ENCODE assay signal across 2 cellular contexts in the genomic region with DNA sequence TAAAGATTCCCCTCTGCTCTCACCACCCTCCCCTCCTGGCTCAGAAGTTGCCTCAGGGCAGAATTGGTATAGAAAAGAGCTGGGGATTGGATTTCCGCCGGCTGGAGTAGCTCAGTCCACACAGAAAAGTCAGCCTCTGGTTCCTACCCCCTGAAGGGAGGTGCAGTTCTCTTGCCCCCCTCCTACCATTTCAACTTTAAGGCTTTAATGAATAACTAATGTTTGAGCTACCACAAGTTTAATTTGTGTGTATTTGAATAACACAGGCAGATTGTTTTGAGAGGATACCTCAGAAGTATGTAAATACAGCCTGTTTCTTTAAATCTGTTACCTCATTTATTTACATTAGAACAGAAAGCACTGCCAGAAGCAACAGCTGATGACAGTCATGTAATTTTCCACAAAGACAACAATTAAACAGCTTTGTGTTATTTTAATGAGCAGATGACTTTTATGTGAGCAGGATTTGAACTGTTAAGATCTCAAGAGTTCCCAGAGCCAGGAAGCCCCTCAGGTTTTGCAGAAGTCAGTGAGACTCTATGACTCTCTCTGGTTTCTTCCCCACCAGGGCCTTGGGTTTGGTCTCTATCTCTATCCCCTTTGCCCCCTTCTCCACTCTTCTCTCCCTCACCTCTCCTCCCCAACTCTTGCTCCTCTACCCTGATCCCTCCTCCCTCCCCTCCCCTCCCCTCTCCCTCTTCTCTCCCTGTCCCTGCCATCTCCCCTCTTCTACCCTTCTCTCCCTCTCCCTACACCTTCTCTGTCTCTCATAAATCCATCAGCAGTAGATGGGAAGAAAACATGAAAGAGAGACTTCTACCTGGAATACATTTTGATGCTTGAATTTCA.
A peak's percentile ranks its signal among the peaks of the same experiment; 100 is the strongest.
TF ChIP-seq lines count a peak whose summit lies in the region.

No MANE protein-coding gene starts in this region.

TF ChIP-seq in K562, 482 proteins besides CTCF, POLR2A, EP300 and RAD21 (continued from another document and continues in another):
- TF ChIP-seq THAP7 (CRISPR knock-in tag; IDR thresholded peaks at IDR 0.05) (no peak), ZNF318 (IDR thresholded peaks at IDR 0.05; ENCODE audit: borderline replicate concordance in 1 of 2, low read depth in 1 of 2) (peak in 1 of 2 experiments; percentile 76; a peak in 1 of 4 replicates), ZNF184 (CRISPR knock-in tag; IDR thresholded peaks at IDR 0.05) (no peak), TGIF2 (CRISPR knock-in tag; IDR thresholded peaks at IDR 0.05) (no peak), ZNF57 (CRISPR knock-in tag; IDR thresholded peaks at IDR 0.05) (no peak), CAMTA2 (CRISPR knock-in tag; conservative IDR thresholded peaks at IDR 0.05) (no peak), POLR2B (IDR thresholded peaks at IDR 0.05; ENCODE audit: low read depth, partially characterized antibody) (no peak)
- TF ChIP-seq, protein P1, sequence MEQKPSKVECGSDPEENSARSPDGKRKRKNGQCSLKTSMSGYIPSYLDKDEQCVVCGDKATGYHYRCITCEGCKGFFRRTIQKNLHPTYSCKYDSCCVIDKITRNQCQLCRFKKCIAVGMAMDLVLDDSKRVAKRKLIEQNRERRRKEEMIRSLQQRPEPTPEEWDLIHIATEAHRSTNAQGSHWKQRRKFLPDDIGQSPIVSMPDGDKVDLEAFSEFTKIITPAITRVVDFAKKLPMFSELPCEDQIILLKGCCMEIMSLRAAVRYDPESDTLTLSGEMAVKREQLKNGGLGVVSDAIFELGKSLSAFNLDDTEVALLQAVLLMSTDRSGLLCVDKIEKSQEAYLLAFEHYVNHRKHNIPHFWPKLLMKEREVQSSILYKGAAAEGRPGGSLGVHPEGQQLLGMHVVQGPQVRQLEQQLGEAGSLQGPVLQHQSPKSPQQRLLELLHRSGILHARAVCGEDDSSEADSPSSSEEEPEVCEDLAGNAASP (IDR thresholded peaks at IDR 0.05), result no peak
- TF ChIP-seq, protein P2, sequence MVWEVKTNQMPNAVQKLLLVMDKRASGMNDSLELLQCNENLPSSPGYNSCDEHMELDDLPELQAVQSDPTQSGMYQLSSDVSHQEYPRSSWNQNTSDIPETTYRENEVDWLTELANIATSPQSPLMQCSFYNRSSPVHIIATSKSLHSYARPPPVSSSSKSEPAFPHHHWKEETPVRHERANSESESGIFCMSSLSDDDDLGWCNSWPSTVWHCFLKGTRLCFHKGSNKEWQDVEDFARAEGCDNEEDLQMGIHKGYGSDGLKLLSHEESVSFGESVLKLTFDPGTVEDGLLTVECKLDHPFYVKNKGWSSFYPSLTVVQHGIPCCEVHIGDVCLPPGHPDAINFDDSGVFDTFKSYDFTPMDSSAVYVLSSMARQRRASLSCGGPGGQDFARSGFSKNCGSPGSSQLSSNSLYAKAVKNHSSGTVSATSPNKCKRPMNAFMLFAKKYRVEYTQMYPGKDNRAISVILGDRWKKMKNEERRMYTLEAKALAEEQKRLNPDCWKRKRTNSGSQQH (CRISPR knock-in tag; IDR thresholded peaks at IDR 0.05), result peak; percentile 80

TF ChIP-seq in HepG2, 621 proteins besides CTCF, POLR2A, EP300 and RAD21 (continued from another document and continues in another):
- no peak for TF ChIP-seq GRHL1 (CRISPR knock-in tag; conservative IDR thresholded peaks at IDR 0.05)
- no peak for TF ChIP-seq ZNF318 (CRISPR knock-in tag; IDR thresholded peaks at IDR 0.05)
- no peak for TF ChIP-seq FOXP1 (IDR thresholded peaks at IDR 0.05)
- peak; percentile 84 for TF ChIP-seq FOXP1 (CRISPR knock-in tag; IDR thresholded peaks at IDR 0.05)
- no peak for TF ChIP-seq ATM (IDR thresholded peaks at IDR 0.05; ENCODE audit: borderline replicate concordance)
- TF ChIP-seq, protein P3, sequence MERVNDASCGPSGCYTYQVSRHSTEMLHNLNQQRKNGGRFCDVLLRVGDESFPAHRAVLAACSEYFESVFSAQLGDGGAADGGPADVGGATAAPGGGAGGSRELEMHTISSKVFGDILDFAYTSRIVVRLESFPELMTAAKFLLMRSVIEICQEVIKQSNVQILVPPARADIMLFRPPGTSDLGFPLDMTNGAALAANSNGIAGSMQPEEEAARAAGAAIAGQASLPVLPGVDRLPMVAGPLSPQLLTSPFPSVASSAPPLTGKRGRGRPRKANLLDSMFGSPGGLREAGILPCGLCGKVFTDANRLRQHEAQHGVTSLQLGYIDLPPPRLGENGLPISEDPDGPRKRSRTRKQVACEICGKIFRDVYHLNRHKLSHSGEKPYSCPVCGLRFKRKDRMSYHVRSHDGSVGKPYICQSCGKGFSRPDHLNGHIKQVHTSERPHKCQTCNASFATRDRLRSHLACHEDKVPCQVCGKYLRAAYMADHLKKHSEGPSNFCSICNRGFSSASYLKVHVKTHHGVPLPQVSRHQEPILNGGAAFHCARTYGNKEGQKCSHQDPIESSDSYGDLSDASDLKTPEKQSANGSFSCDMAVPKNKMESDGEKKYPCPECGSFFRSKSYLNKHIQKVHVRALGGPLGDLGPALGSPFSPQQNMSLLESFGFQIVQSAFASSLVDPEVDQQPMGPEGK (CRISPR knock-in tag; IDR thresholded peaks at IDR 0.05), result peak; percentile 93
- no peak for TF ChIP-seq MAFF (IDR thresholded peaks at IDR 0.05; ENCODE audit: low read depth, low read length)
- TF ChIP-seq RARG (CRISPR knock-in tag; IDR thresholded peaks at IDR 0.05; ENCODE audit: low read depth), result no peak
- TF ChIP-seq MAZ (IDR thresholded peaks at IDR 0.05; ENCODE audit: borderline replicate concordance, low read depth, low read length), result no peak
- no peak for TF ChIP-seq MAZ (CRISPR knock-in tag; IDR thresholded peaks at IDR 0.05; ENCODE audit: low read depth)
- 0 out of 2 replicates have a peak, but pooled peaks have one; percentile 49 for TF ChIP-seq PRDM10 (CRISPR knock-in tag; IDR thresholded peaks at IDR 0.05; ENCODE audit: low read depth)
- TF ChIP-seq SMC3 (IDR thresholded peaks at IDR 0.05; ENCODE audit: low read length), result no peak
- TF ChIP-seq SP140L (CRISPR knock-in tag; IDR thresholded peaks at IDR 0.05; ENCODE audit: borderline replicate concordance), result no peak
- TF ChIP-seq ZSCAN12 (CRISPR knock-in tag; IDR thresholded peaks at IDR 0.05), result no peak
- TF ChIP-seq TFDP1 (CRISPR knock-in tag; IDR thresholded peaks at IDR 0.05; ENCODE audit: borderline replicate concordance), result no peak
- no peak for TF ChIP-seq ZNF124 (CRISPR knock-in tag; IDR thresholded peaks at IDR 0.05)
- peak; percentile 96 for TF ChIP-seq ZSCAN25 (CRISPR knock-in tag; IDR thresholded peaks at IDR 0.05)
- no peak for TF ChIP-seq AKAP8 (CRISPR knock-in tag; IDR thresholded peaks at IDR 0.05)
